ENCODE assay signal across 13 cellular contexts in genomic region chrX:41779058-41779564, GRCh38. TPM values are rescaled to one million over a fixed set of nuclear protein-coding genes. Genes with fewer than 3 reads are reported as not detected.
DNase-seq lines count a peak whose midpoint lies in the region; ATAC-seq and TF ChIP-seq lines count a peak whose summit lies in the region.
"Had no signal": no experiment of that assay in that cellular context is flagged by ENCODE, and none has a peak within 500 bp of the region (broad histone marks: within the 10 kb centered on the region; RNA-seq: fewer than 3 reads in every experiment).

No MANE protein-coding gene starts in this region.

- H3K4me1 ChIP-seq in BE2C (no peaks in the 10 kb centered on the region), SK-N-SH (ENCODE audit: control insufficient read depth in 1 of 2, insufficient read depth in 2 of 2, low read depth in 1 of 2, low read length in 1 of 2) (peaks cover 2 to 6% of the 10 kb centered on the region in 2 experiments; a peak in 3 of 4 replicates), testis (no peaks in the 10 kb centered on the region)
- H3K4me1 ChIP-seq: esophagus squamous epithelium had no signal

- H3K9me2 ChIP-seq in SK-N-SH = no peaks in the 10 kb centered on the region

- no peaks in the 10 kb centered on the region for H3K27me3 ChIP-seq in BE2C
- H3K27me3 ChIP-seq in SK-N-SH (ENCODE audit: insufficient read depth) = no peaks in the 10 kb centered on the region
- no peaks in the 10 kb centered on the region for H3K27me3 ChIP-seq in testis
- H3K27me3 ChIP-seq: esophagus squamous epithelium, neutrophil had no signal

- H2AFZ ChIP-seq in SK-N-SH (ENCODE audit: low read depth) = no peak overlapping the region

- no peak for TF ChIP-seq POLR2A in testis (IDR thresholded peaks at IDR 0.05)

- CTCF ChIA-PET in SK-N-SH (lab: Yijun Ruan, JAX) = no interaction called here

- POLR2A ChIA-PET in SK-N-SH (lab: Yijun Ruan, JAX) = no interaction called here

- peak in 1 of 2 experiments; percentile 8; a peak in 1 of 4 replicates for TF ChIP-seq EP300 in SK-N-SH (IDR thresholded peaks at IDR 0.05; ENCODE audit: borderline replicate concordance in 1 of 2, low read depth in 1 of 2, low read length in 1 of 2)

- H3K4me3 ChIP-seq in BE2C (ENCODE audit: low read depth, low read length) (no peak overlapping the region), SK-N-SH (ENCODE audit: low read depth in 2 of 2, low read length in 1 of 2) (no peak overlapping the region), testis (no peak overlapping the region)
- H3K4me3 ChIP-seq: esophagus squamous epithelium, SK-N-MC had no signal

- WGBS in SK-N-SH (ENCODE audit: low lambda C conversion rate) = 17% methylated on average over 1 of the region's 1 CpG
- WGBS in testis, 2 donors = 64 to 70% methylated on average over 1 of the region's 1 CpG

- DNase-seq in BE2C = peak; percentile 6
- peak; percentile 39 for DNase-seq in HT-29 (ENCODE audit: low spot score)
- DNase-seq in SK-N-SH = no peak
- peak; percentile 73 for DNase-seq in iris pigment epithelial cell (ENCODE audit: low read depth)
- no peak for DNase-seq in T-helper 9 cell
- no peak for DNase-seq in AML-193 (lab: John Stamatoyannopoulos, UW)
- no peak for DNase-seq in testis
- DNase-seq: activated T-cell treated with anti-CD3 and anti-CD28 coated beads, Interleukin-2, amount 50 U/mL, for 4 hours; esophagus squamous epithelium; GDM1 had no signal

- intact Hi-C loops in testis (cut with DNase I; ENCODE audit: low total_unique reads) = no loop called here

- H3K36me3 ChIP-seq in BE2C = no peaks in the 10 kb centered on the region
- no peaks in the 10 kb centered on the region for H3K36me3 ChIP-seq in SK-N-SH (replicated peaks in 1 of 2; ENCODE audit: control insufficient read depth in 1 of 2, insufficient read depth in 2 of 2, low read length in 1 of 2)
- H3K36me3 ChIP-seq in testis (ENCODE audit: low read depth, missing control alignments) = no peaks in the 10 kb centered on the region
- H3K36me3 ChIP-seq: esophagus squamous epithelium, neutrophil had no signal

- peaks cover 9% of the 10 kb centered on the region for H3F3A ChIP-seq in SK-N-SH (replicated peaks; ENCODE audit: insufficient read depth)

- H3K9me3 ChIP-seq in BE2C (no peaks in the 10 kb centered on the region), SK-N-SH (no peaks in the 10 kb centered on the region), testis (no peaks in the 10 kb centered on the region)
- H3K9me3 ChIP-seq: esophagus squamous epithelium, neutrophil had no signal

- 0 out of 2 replicates have a peak, but pooled peaks cover 3% of the 10 kb centered on the region for H3K79me2 ChIP-seq in SK-N-SH (ENCODE audit: insufficient read depth)

- TF ChIP-seq RAD21 in SK-N-SH (IDR thresholded peaks at IDR 0.05; ENCODE audit: low read length) = no peak

- TF ChIP-seq CTCF in BE2C (IDR thresholded peaks at IDR 0.05; ENCODE audit: low read depth, low read length) (no peak), SK-N-SH (IDR thresholded peaks at IDR 0.05) (no peak), testis (IDR thresholded peaks at IDR 0.05) (no peak)

- H3K27ac ChIP-seq in SK-N-SH (ENCODE audit: low read depth in 2 of 2, low read length in 1 of 2) (peak overlapping the region in 1 of 2 experiments; percentile 76; a peak in 2 of 4 replicates), testis (no peak overlapping the region)
- H3K27ac ChIP-seq: esophagus squamous epithelium, neutrophil, SK-N-MC had no signal

- peak overlapping the region; percentile 23; the same call in 1 of the 2 replicates for H3K4me2 ChIP-seq in SK-N-SH

- no peak overlapping the region for H3K9ac ChIP-seq in SK-N-SH

- H4K20me1 ChIP-seq in SK-N-SH (ENCODE audit: insufficient read depth) = peaks cover 8% of the 10 kb centered on the region; the same call in 1 of the 2 replicates

- no peak for ATAC-seq in GM19035 (IDR thresholded peaks at IDR 0.05; ENCODE audit: unreplicated experiment)

TF ChIP-seq in SK-N-SH, 30 proteins besides CTCF, POLR2A, EP300 and RAD21:
- TF ChIP-seq PBX3 (IDR thresholded peaks at IDR 0.05) = peak; percentile 65
- TF ChIP-seq SIN3A (IDR thresholded peaks at IDR 0.05; ENCODE audit: borderline replicate concordance, low read depth, low read length) = no peak
- peak; percentile 54 for TF ChIP-seq TCF12 (IDR thresholded peaks at IDR 0.05)
- no peak for TF ChIP-seq FOXJ3 (CRISPR knock-in tag; IDR thresholded peaks at IDR 0.05)
- TF ChIP-seq FOSL2 (IDR thresholded peaks at IDR 0.05; ENCODE audit: borderline replicate concordance, low read depth) = peak; percentile 63
- peak; percentile 64 for TF ChIP-seq NFIC (IDR thresholded peaks at IDR 0.05; ENCODE audit: borderline replicate concordance)
- TF ChIP-seq JUND (IDR thresholded peaks at IDR 0.05) = peak; percentile 50; the same call in 1 of the 2 replicates
- no peak for TF ChIP-seq MAX (IDR thresholded peaks at IDR 0.05; ENCODE audit: low read depth)

RNA-seq across cellular contexts. Expression of gene GPR82, which starts 55.1 kb away (rescaled TPM):
- polyA plus RNA-seq in BE2C (2012; ENCODE audit: insufficient read depth, insufficient read length, low read depth) = not detected
- total RNA-seq in HT-29 (2014; rRNA removed; shearing (Covaris generic)) = not detected in 2 replicates
- polyA plus RNA-seq in SK-N-SH (2012; rRNA removed) (not detected in 2 replicates), testis (ENCODE audit: insufficient read depth, low read depth, low replicate concordance) (not detected)
- polyA plus RNA-seq in SK-N-SH (2012; cell fraction: cytosol; rRNA removed) = 0.01 TPM in 1 of 2 replicates, not detected in the other
- polyA plus RNA-seq in SK-N-SH (2012; cell fraction: nucleus; rRNA removed) = not detected in 2 replicates
- total RNA-seq in testis = under 1 TPM; 0.16 to 0.31 TPM

Comparison
In these comparisons a context has a peak if more than half of its experiments do, and no peak if none do; other contexts are left out.
1. DNase-seq: peak in BE2C (single experiment), HT-29 (single experiment) and iris pigment epithelial cell (single experiment); none in SK-N-SH (single experiment), T-helper 9 cell (single experiment), AML-193 (0 of 2) and testis (single experiment).